Comparison of ENCODE assay signal across 1 cellular context in the genomic region with DNA sequence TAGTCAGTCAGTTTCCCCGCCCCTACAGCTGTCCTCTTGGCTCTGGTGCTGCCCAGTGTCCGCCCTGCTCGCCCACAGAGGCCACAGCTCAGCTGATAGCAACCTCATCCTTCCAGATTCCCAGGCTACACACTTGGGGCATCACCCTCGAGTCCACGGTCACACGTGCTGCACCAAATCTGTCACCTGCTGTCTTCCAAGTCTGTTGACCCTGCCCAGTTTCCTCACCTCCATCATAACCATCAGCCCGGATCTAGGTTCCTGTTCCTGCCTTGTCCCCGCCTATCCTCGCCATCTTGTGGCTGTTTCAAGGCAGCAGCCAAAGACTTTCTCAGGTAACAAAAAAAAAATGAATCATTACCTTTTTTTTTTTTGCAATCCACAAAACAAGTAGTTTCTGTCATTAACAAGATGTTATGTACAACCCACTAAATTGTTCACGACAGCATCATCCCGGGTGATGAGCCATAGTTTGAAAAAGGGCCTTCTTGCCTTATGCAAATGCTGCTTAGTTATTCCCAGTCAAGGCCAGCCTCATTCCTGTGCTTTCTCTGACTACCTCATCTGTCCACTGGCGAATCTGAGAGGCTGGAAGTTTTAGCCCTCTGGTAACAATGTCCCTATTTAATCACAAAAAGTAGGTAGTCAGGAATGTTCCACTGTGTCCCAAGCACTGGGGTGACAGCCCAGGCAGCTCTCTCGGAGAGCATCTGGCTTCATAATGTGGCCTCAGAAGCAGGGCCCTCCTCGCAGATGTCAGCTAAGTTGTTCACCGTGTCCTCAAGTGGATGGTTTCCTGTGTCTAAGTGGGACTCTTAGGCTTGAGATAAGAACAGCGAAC.
TF ChIP-seq lines count a peak whose summit lies in the region.

No MANE protein-coding gene starts in this region.

TF ChIP-seq in GM23338, 12 proteins besides CTCF, POLR2A, EP300 and RAD21 (continued from another document):
- TF ChIP-seq, protein P1, sequence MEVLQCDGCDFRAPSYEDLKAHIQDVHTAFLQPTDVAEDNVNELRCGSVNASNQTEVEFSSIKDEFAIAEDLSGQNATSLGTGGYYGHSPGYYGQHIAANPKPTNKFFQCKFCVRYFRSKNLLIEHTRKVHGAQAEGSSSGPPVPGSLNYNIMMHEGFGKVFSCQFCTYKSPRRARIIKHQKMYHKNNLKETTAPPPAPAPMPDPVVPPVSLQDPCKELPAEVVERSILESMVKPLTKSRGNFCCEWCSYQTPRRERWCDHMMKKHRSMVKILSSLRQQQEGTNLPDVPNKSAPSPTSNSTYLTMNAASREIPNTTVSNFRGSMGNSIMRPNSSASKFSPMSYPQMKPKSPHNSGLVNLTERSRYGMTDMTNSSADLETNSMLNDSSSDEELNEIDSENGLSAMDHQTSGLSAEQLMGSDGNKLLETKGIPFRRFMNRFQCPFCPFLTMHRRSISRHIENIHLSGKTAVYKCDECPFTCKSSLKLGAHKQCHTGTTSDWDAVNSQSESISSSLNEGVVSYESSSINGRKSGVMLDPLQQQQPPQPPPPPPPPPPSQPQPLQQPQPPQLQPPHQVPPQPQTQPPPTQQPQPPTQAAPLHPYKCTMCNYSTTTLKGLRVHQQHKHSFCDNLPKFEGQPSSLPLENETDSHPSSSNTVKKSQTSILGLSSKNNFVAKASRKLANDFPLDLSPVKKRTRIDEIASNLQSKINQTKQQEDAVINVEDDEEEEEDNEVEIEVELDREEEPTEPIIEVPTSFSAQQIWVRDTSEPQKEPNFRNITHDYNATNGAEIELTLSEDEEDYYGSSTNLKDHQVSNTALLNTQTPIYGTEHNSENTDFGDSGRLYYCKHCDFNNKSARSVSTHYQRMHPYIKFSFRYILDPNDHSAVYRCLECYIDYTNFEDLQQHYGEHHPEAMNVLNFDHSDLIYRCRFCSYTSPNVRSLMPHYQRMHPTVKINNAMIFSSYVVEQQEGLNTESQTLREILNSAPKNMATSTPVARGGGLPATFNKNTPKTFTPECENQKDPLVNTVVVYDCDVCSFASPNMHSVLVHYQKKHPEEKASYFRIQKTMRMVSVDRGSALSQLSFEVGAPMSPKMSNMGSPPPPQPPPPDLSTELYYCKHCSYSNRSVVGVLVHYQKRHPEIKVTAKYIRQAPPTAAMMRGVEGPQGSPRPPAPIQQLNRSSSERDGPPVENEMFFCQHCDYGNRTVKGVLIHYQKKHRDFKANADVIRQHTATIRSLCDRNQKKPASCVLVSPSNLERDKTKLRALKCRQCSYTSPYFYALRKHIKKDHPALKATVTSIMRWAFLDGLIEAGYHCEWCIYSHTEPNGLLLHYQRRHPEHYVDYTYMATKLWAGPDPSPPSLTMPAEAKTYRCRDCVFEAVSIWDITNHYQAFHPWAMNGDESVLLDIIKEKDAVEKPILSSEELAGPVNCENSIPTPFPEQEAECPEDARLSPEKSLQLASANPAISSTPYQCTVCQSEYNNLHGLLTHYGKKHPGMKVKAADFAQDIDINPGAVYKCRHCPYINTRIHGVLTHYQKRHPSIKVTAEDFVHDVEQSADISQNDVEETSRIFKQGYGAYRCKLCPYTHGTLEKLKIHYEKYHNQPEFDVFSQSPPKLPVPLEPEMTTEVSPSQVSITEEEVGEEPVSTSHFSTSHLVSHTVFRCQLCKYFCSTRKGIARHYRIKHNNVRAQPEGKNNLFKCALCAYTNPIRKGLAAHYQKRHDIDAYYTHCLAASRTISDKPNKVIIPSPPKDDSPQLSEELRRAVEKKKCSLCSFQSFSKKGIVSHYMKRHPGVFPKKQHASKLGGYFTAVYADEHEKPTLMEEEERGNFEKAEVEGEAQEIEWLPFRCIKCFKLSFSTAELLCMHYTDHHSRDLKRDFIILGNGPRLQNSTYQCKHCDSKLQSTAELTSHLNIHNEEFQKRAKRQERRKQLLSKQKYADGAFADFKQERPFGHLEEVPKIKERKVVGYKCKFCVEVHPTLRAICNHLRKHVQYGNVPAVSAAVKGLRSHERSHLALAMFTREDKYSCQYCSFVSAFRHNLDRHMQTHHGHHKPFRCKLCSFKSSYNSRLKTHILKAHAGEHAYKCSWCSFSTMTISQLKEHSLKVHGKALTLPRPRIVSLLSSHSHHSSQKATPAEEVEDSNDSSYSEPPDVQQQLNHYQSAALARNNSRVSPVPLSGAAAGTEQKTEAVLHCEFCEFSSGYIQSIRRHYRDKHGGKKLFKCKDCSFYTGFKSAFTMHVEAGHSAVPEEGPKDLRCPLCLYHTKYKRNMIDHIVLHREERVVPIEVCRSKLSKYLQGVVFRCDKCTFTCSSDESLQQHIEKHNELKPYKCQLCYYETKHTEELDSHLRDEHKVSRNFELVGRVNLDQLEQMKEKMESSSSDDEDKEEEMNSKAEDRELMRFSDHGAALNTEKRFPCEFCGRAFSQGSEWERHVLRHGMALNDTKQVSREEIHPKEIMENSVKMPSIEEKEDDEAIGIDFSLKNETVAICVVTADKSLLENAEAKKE (CRISPR knock-in tag; IDR thresholded peaks at IDR 0.05), result no peak
- TF ChIP-seq CREB1 (CRISPR knock-in tag; IDR thresholded peaks at IDR 0.05; ENCODE audit: low read depth), result no peak
- TF ChIP-seq, protein P2, sequence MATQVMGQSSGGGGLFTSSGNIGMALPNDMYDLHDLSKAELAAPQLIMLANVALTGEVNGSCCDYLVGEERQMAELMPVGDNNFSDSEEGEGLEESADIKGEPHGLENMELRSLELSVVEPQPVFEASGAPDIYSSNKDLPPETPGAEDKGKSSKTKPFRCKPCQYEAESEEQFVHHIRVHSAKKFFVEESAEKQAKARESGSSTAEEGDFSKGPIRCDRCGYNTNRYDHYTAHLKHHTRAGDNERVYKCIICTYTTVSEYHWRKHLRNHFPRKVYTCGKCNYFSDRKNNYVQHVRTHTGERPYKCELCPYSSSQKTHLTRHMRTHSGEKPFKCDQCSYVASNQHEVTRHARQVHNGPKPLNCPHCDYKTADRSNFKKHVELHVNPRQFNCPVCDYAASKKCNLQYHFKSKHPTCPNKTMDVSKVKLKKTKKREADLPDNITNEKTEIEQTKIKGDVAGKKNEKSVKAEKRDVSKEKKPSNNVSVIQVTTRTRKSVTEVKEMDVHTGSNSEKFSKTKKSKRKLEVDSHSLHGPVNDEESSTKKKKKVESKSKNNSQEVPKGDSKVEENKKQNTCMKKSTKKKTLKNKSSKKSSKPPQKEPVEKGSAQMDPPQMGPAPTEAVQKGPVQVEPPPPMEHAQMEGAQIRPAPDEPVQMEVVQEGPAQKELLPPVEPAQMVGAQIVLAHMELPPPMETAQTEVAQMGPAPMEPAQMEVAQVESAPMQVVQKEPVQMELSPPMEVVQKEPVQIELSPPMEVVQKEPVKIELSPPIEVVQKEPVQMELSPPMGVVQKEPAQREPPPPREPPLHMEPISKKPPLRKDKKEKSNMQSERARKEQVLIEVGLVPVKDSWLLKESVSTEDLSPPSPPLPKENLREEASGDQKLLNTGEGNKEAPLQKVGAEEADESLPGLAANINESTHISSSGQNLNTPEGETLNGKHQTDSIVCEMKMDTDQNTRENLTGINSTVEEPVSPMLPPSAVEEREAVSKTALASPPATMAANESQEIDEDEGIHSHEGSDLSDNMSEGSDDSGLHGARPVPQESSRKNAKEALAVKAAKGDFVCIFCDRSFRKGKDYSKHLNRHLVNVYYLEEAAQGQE (IDR thresholded peaks at IDR 0.05; ENCODE audit: unreplicated experiment), result no peak
